27 cellular contexts compared by ENCODE assay signal in genomic region chr3:40414270-40414669, GRCh38. TPM values are rescaled to one million over a fixed set of nuclear protein-coding genes. Genes with fewer than 3 reads are reported as not detected.
"Had no signal": no experiment of that assay in that cellular context is flagged by ENCODE, and none has a peak within 500 bp of the region (broad histone marks: within the 10 kb centered on the region; RNA-seq: fewer than 3 reads in every experiment).

No MANE protein-coding gene starts in this region.

- H3K4me1 ChIP-seq: pancreas, right lobe of liver, tibial artery had no signal

- H3K36me3 ChIP-seq: right lobe of liver, tibial artery, WERI-Rb-1 had no signal

- H3K36me3 Mint-ChIP-seq: stimulated activated effector memory CD8-positive, alpha-beta T cell treated with anti-CD3 and anti-CD28 coated beads, Interleukin-12 subunit alpha, Interleukin-12 subunit beta, amount 100 ng/mL, for 72 hours had no signal

- H3K9me3 ChIP-seq: pancreas, right lobe of liver, tibial artery had no signal

- H3K27ac Mint-ChIP-seq: activated CD4-positive, alpha-beta T cell treated with anti-CD3 and anti-CD28 coated beads, Interleukin-2, amount 10 ng/mL, durations not matched to agents 7 days and 5 days; activated CD8-positive, alpha-beta T cell treated with anti-CD3 and anti-CD28 coated beads, Interleukin-2, amount 10 ng/mL, durations not matched to agents 7 days and 5 days; activated naive CD4-positive, alpha-beta T cell treated with anti-CD3 and anti-CD28 coated beads, Interleukin-2, amount 50 U/mL, for 24 hours; brain; immature natural killer cell; memory B cell; nephron; stimulated activated effector memory CD8-positive, alpha-beta T cell treated with anti-CD3 and anti-CD28 coated beads, Interleukin-12 subunit alpha, Interleukin-12 subunit beta, amount 100 ng/mL, for 72 hours; stimulated activated naive CD8-positive, alpha-beta T cell treated with anti-CD3 and anti-CD28 coated beads, Interleukin-15, amount 100 ng/mL, for 72 hours; T-helper 2 cell treated with Interferon-gamma antibody and Interleukin-4, amounts not matched to agents 5 μg/mL and 100 μg/mL, for 36 hours had no signal

- DNase-seq: activated CD4-positive, alpha-beta T cell treated with anti-CD3 and anti-CD28 coated beads, Interleukin-2, amount 10 ng/mL, durations not matched to agents 7 days and 5 days; activated CD4-positive, CD25-positive, alpha-beta regulatory T cell treated with anti-CD3 and anti-CD28 coated beads, Interleukin-2, amount 50 U/mL, for 72 hours; activated CD8-positive, alpha-beta T cell treated with anti-CD3 and anti-CD28 coated beads, Interleukin-2, amount 10 ng/mL, durations not matched to agents 7 days and 5 days; activated gamma-delta T cell treated with Interleukin-2 at 50 U/mL for 16 hours; aorta; effector memory CD4-positive, alpha-beta T cell; foreskin keratinocyte; immature natural killer cell; pancreas; right lobe of liver; stimulated activated CD4-positive, alpha-beta T cell treated with anti-CD3 and anti-CD28 coated beads, Interleukin-2, amount 100 ng/mL, for 24 hours; stimulated activated naive CD8-positive, alpha-beta T cell treated with anti-CD3 and anti-CD28 coated beads, Interleukin-15, amount 100 ng/mL, for 72 hours; tibial artery; WERI-Rb-1 had no signal

- H3K9me3 Mint-ChIP-seq: activated CD4-positive, alpha-beta T cell treated with anti-CD3 and anti-CD28 coated beads, Interleukin-2, amount 10 ng/mL, durations not matched to agents 7 days and 5 days; activated naive CD4-positive, alpha-beta T cell treated with anti-CD3 and anti-CD28 coated beads, Interleukin-2, amount 50 U/mL, for 24 hours; brain; central memory CD8-positive, alpha-beta T cell; memory B cell; nephron; stimulated activated effector memory CD8-positive, alpha-beta T cell treated with anti-CD3 and anti-CD28 coated beads, Interleukin-12 subunit alpha, Interleukin-12 subunit beta, amount 100 ng/mL, for 72 hours; stimulated activated naive CD8-positive, alpha-beta T cell treated with anti-CD3 and anti-CD28 coated beads, Interleukin-15, amount 100 ng/mL, for 72 hours; T-helper 2 cell treated with Interferon-gamma antibody and Interleukin-4, amounts not matched to agents 5 μg/mL and 100 μg/mL, for 36 hours had no signal

- ATAC-seq: activated CD8-positive, alpha-beta T cell treated with anti-CD3 and anti-CD28 coated beads, Interleukin-2, amount 10 ng/mL, durations not matched to agents 7 days and 5 days; foreskin keratinocyte; right lobe of liver; stimulated activated effector memory CD8-positive, alpha-beta T cell treated with anti-CD3 and anti-CD28 coated beads, Interleukin-12 subunit alpha, Interleukin-12 subunit beta, amount 100 ng/mL, for 72 hours; stimulated activated naive CD8-positive, alpha-beta T cell treated with anti-CD3 and anti-CD28 coated beads, Interleukin-15, amount 100 ng/mL, for 72 hours had no signal

- H3K4me1 Mint-ChIP-seq: activated CD4-positive, alpha-beta T cell treated with anti-CD3 and anti-CD28 coated beads, Interleukin-2, amount 10 ng/mL, durations not matched to agents 7 days and 5 days; activated naive CD4-positive, alpha-beta T cell treated with anti-CD3 and anti-CD28 coated beads, Interleukin-2, amount 50 U/mL, for 24 hours; brain; central memory CD8-positive, alpha-beta T cell; immature natural killer cell; memory B cell; nephron; stimulated activated effector memory CD8-positive, alpha-beta T cell treated with anti-CD3 and anti-CD28 coated beads, Interleukin-12 subunit alpha, Interleukin-12 subunit beta, amount 100 ng/mL, for 72 hours; stimulated activated naive CD8-positive, alpha-beta T cell treated with anti-CD3 and anti-CD28 coated beads, Interleukin-15, amount 100 ng/mL, for 72 hours had no signal

- H3K4me3 ChIP-seq: hepatocyte, pancreas, right lobe of liver, skin epidermis, tibial artery had no signal

- H3K4me3 Mint-ChIP-seq: activated CD4-positive, alpha-beta T cell treated with anti-CD3 and anti-CD28 coated beads, Interleukin-2, amount 10 ng/mL, durations not matched to agents 7 days and 5 days; activated CD8-positive, alpha-beta T cell treated with anti-CD3 and anti-CD28 coated beads, Interleukin-2, amount 10 ng/mL, durations not matched to agents 7 days and 5 days; activated naive CD4-positive, alpha-beta T cell treated with anti-CD3 and anti-CD28 coated beads, Interleukin-2, amount 50 U/mL, for 24 hours; brain; central memory CD8-positive, alpha-beta T cell; immature natural killer cell; memory B cell; nephron; stimulated activated effector memory CD8-positive, alpha-beta T cell treated with anti-CD3 and anti-CD28 coated beads, Interleukin-12 subunit alpha, Interleukin-12 subunit beta, amount 100 ng/mL, for 72 hours; stimulated activated naive CD8-positive, alpha-beta T cell treated with anti-CD3 and anti-CD28 coated beads, Interleukin-15, amount 100 ng/mL, for 72 hours; T-helper 2 cell treated with Interferon-gamma antibody and Interleukin-4, amounts not matched to agents 5 μg/mL and 100 μg/mL, for 36 hours had no signal

- H3K27me3 Mint-ChIP-seq: brain had no signal

RNA-seq across cellular contexts. Expression of gene ENTPD3, which starts 27.3 kb away (rescaled TPM):
- total RNA-seq: activated CD4-positive, alpha-beta T cell treated with anti-CD3 and anti-CD28 coated beads, Interleukin-2, amount 10 ng/mL, durations not matched to agents 7 days and 5 days; activated CD8-positive, alpha-beta T cell treated with anti-CD3 and anti-CD28 coated beads, Interleukin-2, amount 10 ng/mL, durations not matched to agents 7 days and 5 days; dermis microvascular lymphatic vessel endothelial cell; glomerular endothelial cell; myocyte; pulmonary artery endothelial cell; right lobe of liver had no signal
